In genomic region chr7:22001345-22002004, GRCh38 we compare ENCODE assay signal across 8 cellular contexts. TPM values are rescaled to one million over a fixed set of nuclear protein-coding genes. Genes with fewer than 3 reads are reported as not detected.
DNase-seq lines count a peak whose midpoint lies in the region; ATAC-seq and TF ChIP-seq lines count a peak whose summit lies in the region.

No MANE protein-coding gene starts in this region.

- CTCF ChIA-PET in activated naive CD4-positive, alpha-beta T cell treated with anti-CD3 and anti-CD28 coated beads for 36 hours (lab: Charles Lee), result interaction anchor here (0.6 to 1.3 kb wide), 8 partner anchors 11 to 464 kb away, joined by 3 to 5 read pairs (median 3); no protein-coding TSS in a partner anchor
- CTCF ChIA-PET in activated B cell treated with CpG ODN at 0.5 μM for 24 hours (lab: Charles Lee), result interaction anchor here (0.7 to 2.2 kb wide), 5 partner anchors 11 to 745 kb away, joined by 3 to 12 read pairs (median 4); no protein-coding TSS in a partner anchor

- no peaks in the 10 kb centered on the region for H3K9me3 Mint-ChIP-seq in activated naive CD4-positive, alpha-beta T cell treated with anti-CD3 and anti-CD28 coated beads for 36 hours
- H3K9me3 Mint-ChIP-seq in activated B cell treated with CpG ODN at 0.5 μM for 24 hours (no peaks in the 10 kb centered on the region), progenitor cell of endocrine pancreas (ENCODE audit: low read depth) (no peaks in the 10 kb centered on the region)

- H3K4me1 Mint-ChIP-seq in activated naive CD4-positive, alpha-beta T cell treated with anti-CD3 and anti-CD28 coated beads for 36 hours (ENCODE audit: low read depth), result peaks cover 3% of the 10 kb centered on the region
- H3K4me1 Mint-ChIP-seq in activated B cell treated with CpG ODN at 0.5 μM for 24 hours (peaks cover 6% of the 10 kb centered on the region), progenitor cell of endocrine pancreas (ENCODE audit: low read depth) (no peaks in the 10 kb centered on the region)

- TF ChIP-seq CTCF in HFF-Myc (IDR thresholded peaks at IDR 0.05; ENCODE audit: low read depth, low read length, missing control alignments) (peak; percentile 59), activated B cell treated with CpG ODN at 0.5 μM for 24 hours (IDR thresholded peaks at IDR 0.05) (peak; percentile 39), progenitor cell of endocrine pancreas (IDR thresholded peaks at IDR 0.05; ENCODE audit: unreplicated experiment) (peak; percentile 80)

- H3K36me3 Mint-ChIP-seq in activated naive CD4-positive, alpha-beta T cell treated with anti-CD3 and anti-CD28 coated beads for 36 hours (ENCODE audit: low read depth), result no peaks in the 10 kb centered on the region
- H3K36me3 Mint-ChIP-seq in activated B cell treated with CpG ODN at 0.5 μM for 24 hours (ENCODE audit: low read depth) (no peaks in the 10 kb centered on the region), progenitor cell of endocrine pancreas (ENCODE audit: insufficient read depth) (no peaks in the 10 kb centered on the region)

- H3K4me3 ChIP-seq in HFF-Myc (replicated peaks; ENCODE audit: low read depth, low read length), result no peak overlapping the region

- POLR2A ChIA-PET in activated B cell treated with CpG ODN at 0.5 μM for 24 hours (lab: Charles Lee), result no interaction called here

- H3K4me3 Mint-ChIP-seq in activated naive CD4-positive, alpha-beta T cell treated with anti-CD3 and anti-CD28 coated beads for 36 hours, result no peak overlapping the region
- H3K4me3 Mint-ChIP-seq in activated B cell treated with CpG ODN at 0.5 μM for 24 hours, result peak overlapping the region; percentile 39
- peak overlapping the region; percentile 55 for H3K4me3 Mint-ChIP-seq in progenitor cell of endocrine pancreas (ENCODE audit: low read depth)

- H3K27me3 Mint-ChIP-seq in activated naive CD4-positive, alpha-beta T cell treated with anti-CD3 and anti-CD28 coated beads for 36 hours (ENCODE audit: low read depth), result no peaks in the 10 kb centered on the region
- H3K27me3 Mint-ChIP-seq in activated B cell treated with CpG ODN at 0.5 μM for 24 hours (peaks cover 3% of the 10 kb centered on the region), progenitor cell of endocrine pancreas (peaks cover 11% of the 10 kb centered on the region)

- H3K27ac Mint-ChIP-seq in activated naive CD4-positive, alpha-beta T cell treated with anti-CD3 and anti-CD28 coated beads for 36 hours, result no peak overlapping the region
- H3K27ac Mint-ChIP-seq in activated B cell treated with CpG ODN at 0.5 μM for 24 hours, result no peak overlapping the region
- H3K27ac Mint-ChIP-seq in progenitor cell of endocrine pancreas, result no peak overlapping the region

- DNase-seq in activated naive CD4-positive, alpha-beta T cell treated with anti-CD3 and anti-CD28 coated beads for 36 hours, result peak; percentile 24
- no peak for DNase-seq in activated naive CD4-positive, alpha-beta T cell (lab: John Stamatoyannopoulos, UW)
- DNase-seq in HFF-Myc (ENCODE audit: extremely low read depth, low read depth) (peak; percentile 46), NCI-H2196 (lab: John Stamatoyannopoulos, UW; ENCODE audit: unreplicated experiment) (peak; percentile 48), activated B cell treated with CpG ODN at 0.5 μM for 24 hours (no peak), germinal center (ENCODE audit: low spot score) (peak; percentile 74), progenitor cell of endocrine pancreas (ENCODE audit: low spot score, unreplicated experiment) (peak; percentile 15)

- ATAC-seq in activated B cell treated with CpG ODN at 0.5 μM for 24 hours (ENCODE audit: low read depth), result peak; percentile 84
- no peak for ATAC-seq in HG02588 (IDR thresholded peaks at IDR 0.05; ENCODE audit: unreplicated experiment)

- intact Hi-C loops in activated naive CD4-positive, alpha-beta T cell treated with anti-CD3 and anti-CD28 coated beads for 36 hours (cut with micrococcal nuclease), result loop anchor here (1.0 to 10.0 kb wide), 8 partner anchors 63 to 1224 kb away; partner anchors contain the start of gene SP4
- intact Hi-C loops in activated B cell treated with CpG ODN at 0.5 μM for 24 hours (cut with micrococcal nuclease), result loop anchor here (1.0 to 5.0 kb wide), 13 partner anchors 34 to 745 kb away; partner anchors contain the start of genes CDCA7L and SP4

RNA-seq across cellular contexts. Expression of gene CDCA7L, which starts 55.8 kb away (rescaled TPM):
- 100 to 1,000 TPM; 101 to 103 TPM for total RNA-seq in activated naive CD4-positive, alpha-beta T cell treated with anti-CD3 and anti-CD28 coated beads for 36 hours
- total RNA-seq in activated B cell treated with CpG ODN at 0.5 μM for 24 hours (69.8 and 70.3 TPM in 2 replicates), progenitor cell of endocrine pancreas (42.6 and 53.0 TPM in 2 replicates)

Comparison
In these comparisons a context has a peak if more than half of its experiments do, and no peak if none do; other contexts are left out.
1. DNase-seq: peak in activated naive CD4-positive, alpha-beta T cell treated with anti-CD3 and anti-CD28 coated beads for 36 hours (single experiment), HFF-Myc (single experiment), NCI-H2196 (single experiment), germinal center (single experiment) and progenitor cell of endocrine pancreas (single experiment); none in activated naive CD4-positive, alpha-beta T cell (0 of 4) and activated B cell treated with CpG ODN at 0.5 μM for 24 hours (single experiment).
2. Peak in every context shown above with its lines, with median percentiles within 50 percentile points of each other: CTCF ChIP-seq.